ENCODE assay signal across 18 cellular contexts in genomic region chr4:79065262-79065661, GRCh38.
"Had no signal": no experiment of that assay in that cellular context is flagged by ENCODE, and none has a peak within 500 bp of the region (broad histone marks: within the 10 kb centered on the region; RNA-seq: fewer than 3 reads in every experiment).

No MANE protein-coding gene starts in this region.

- H3K4me1 Mint-ChIP-seq: activated naive CD8-positive, alpha-beta T cell treated with anti-CD3 and anti-CD28 coated beads for 36 hours; natural killer cell had no signal

- ATAC-seq: mucosa of descending colon, natural killer cell had no signal

- H3K27me3 ChIP-seq: sigmoid colon, upper lobe of left lung had no signal

- H3K9me3 Mint-ChIP-seq: activated CD4-positive, alpha-beta memory T cell treated with anti-CD3 and anti-CD28 coated beads for 36 hours; activated naive CD8-positive, alpha-beta T cell treated with anti-CD3 and anti-CD28 coated beads for 36 hours; stimulated activated naive CD8-positive, alpha-beta T cell treated with anti-CD3 and anti-CD28 coated beads, Interleukin-15, Interleukin-2, amounts not matched to agents 100 ng/mL and 50 ng/mL, for 24 hours; T-helper 2 cell treated with Interferon-gamma antibody and Interleukin-4, amounts not matched to agents 5 μg/mL and 100 μg/mL, for 36 hours had no signal

- H3K27ac ChIP-seq: dorsolateral prefrontal cortex, sigmoid colon, upper lobe of left lung, VCaP had no signal

- H3K36me3 Mint-ChIP-seq: activated CD4-positive, alpha-beta memory T cell treated with anti-CD3 and anti-CD28 coated beads for 36 hours; activated naive CD8-positive, alpha-beta T cell treated with anti-CD3 and anti-CD28 coated beads for 36 hours; natural killer cell had no signal

- H3K4me3 Mint-ChIP-seq: activated CD4-positive, alpha-beta memory T cell treated with anti-CD3 and anti-CD28 coated beads for 36 hours; activated naive CD8-positive, alpha-beta T cell treated with anti-CD3 and anti-CD28 coated beads for 36 hours; natural killer cell; stimulated activated naive CD8-positive, alpha-beta T cell treated with anti-CD3 and anti-CD28 coated beads, Interleukin-15, Interleukin-2, amounts not matched to agents 100 ng/mL and 50 ng/mL, for 24 hours; T-helper 2 cell treated with Interferon-gamma antibody and Interleukin-4, amounts not matched to agents 5 μg/mL and 100 μg/mL, for 36 hours had no signal

- DNase-seq: activated CD4-positive, alpha-beta memory T cell treated with anti-CD3 and anti-CD28 coated beads for 36 hours; activated gamma-delta T cell treated with Interleukin-2 at 50 U/mL for 16 hours; activated naive CD8-positive, alpha-beta T cell treated with anti-CD3 and anti-CD28 coated beads for 36 hours; activated T-cell treated with anti-CD3 and anti-CD28 coated beads, Interleukin-2, amount 50 U/mL, for 48 hours; anterior cingulate cortex; dorsolateral prefrontal cortex; hypothalamus; mammary epithelial cell; mucosa of descending colon; natural killer cell; nucleus accumbens; sigmoid colon; stimulated activated CD4-positive, alpha-beta T cell treated with anti-CD3 and anti-CD28 coated beads, Interleukin-4, amount 100 ng/mL, for 24 hours; upper lobe of left lung had no signal

- H3K36me3 ChIP-seq: sigmoid colon, upper lobe of left lung had no signal

- H3K4me3 ChIP-seq: dorsolateral prefrontal cortex, mucosa of descending colon, sigmoid colon, upper lobe of left lung had no signal

- H3K9me3 ChIP-seq: mucosa of descending colon, sigmoid colon, upper lobe of left lung had no signal

- H3K4me1 ChIP-seq: upper lobe of left lung had no signal

- H3K27me3 Mint-ChIP-seq: progenitor cell of endocrine pancreas had no signal

- H3K27ac Mint-ChIP-seq: activated CD4-positive, alpha-beta memory T cell treated with anti-CD3 and anti-CD28 coated beads for 36 hours; activated naive CD8-positive, alpha-beta T cell treated with anti-CD3 and anti-CD28 coated beads for 36 hours; natural killer cell; progenitor cell of endocrine pancreas; stimulated activated naive CD8-positive, alpha-beta T cell treated with anti-CD3 and anti-CD28 coated beads, Interleukin-15, Interleukin-2, amounts not matched to agents 100 ng/mL and 50 ng/mL, for 24 hours; T-helper 2 cell treated with Interferon-gamma antibody and Interleukin-4, amounts not matched to agents 5 μg/mL and 100 μg/mL, for 36 hours had no signal
